Comparison of ENCODE assay signal across 32 cellular contexts in genomic region chr11:101881586-101881985, GRCh38. TPM values are rescaled to one million over a fixed set of nuclear protein-coding genes. Genes with fewer than 3 reads are reported as not detected.
"Had no signal": no experiment of that assay in that cellular context is flagged by ENCODE, and none has a peak within 500 bp of the region (broad histone marks: within the 10 kb centered on the region; RNA-seq: fewer than 3 reads in every experiment).

No MANE protein-coding gene starts in this region.

- H3K27ac ChIP-seq: ascending aorta, Peyer's patch, SJSA1, VCaP had no signal

- H3K4me3 ChIP-seq: ascending aorta, Peyer's patch, SJSA1 had no signal

- H3K4me1 ChIP-seq: ascending aorta, Peyer's patch, SJSA1 had no signal

- H3K36me3 ChIP-seq: ascending aorta, Peyer's patch, SJSA1 had no signal

- H3K9me3 ChIP-seq: ascending aorta, Peyer's patch, SJSA1 had no signal

- DNase-seq: activated B cell treated with CpG ODN at 0.5 μM for 24 hours; activated CD4-positive, alpha-beta memory T cell treated with anti-CD3 and anti-CD28 coated beads for 36 hours; activated CD4-positive, alpha-beta T cell treated with anti-CD3 and anti-CD28 coated beads for 4 hours; activated CD4-positive, alpha-beta T cell treated with anti-CD3 and anti-CD28 coated beads, Interleukin-2, amount 50 U/mL, for 1 hour; activated CD4-positive, CD25-positive, alpha-beta regulatory T cell treated with anti-CD3 and anti-CD28 coated beads, Interleukin-2, amount 50 U/mL, for 72 hours; activated CD8-positive, alpha-beta memory T cell treated with anti-CD3 and anti-CD28 coated beads, Interleukin-2, amount 50 U/mL, for 4 hours; activated effector memory CD4-positive, alpha-beta T cell treated with Interleukin-2 at 50 U/mL for 16 hours; activated naive CD4-positive, alpha-beta T cell treated with anti-CD3 and anti-CD28 coated beads, Interleukin-2, amount 10 ng/mL, durations not matched to agents 7 days and 5 days; activated T-cell treated with anti-CD3 and anti-CD28 coated beads for 4 hours; activated T-cell treated with anti-CD3 and anti-CD28 coated beads, Interleukin-2, amount 50 U/mL, for 4 hours; amygdala; Karpas-422; KBM-7; NCI-H1105; NCI-H1417 treated with DMSO at 0.1 percent for 48 hours; NCI-H187 treated with DMSO at 0.1 percent for 48 hours; NCI-H2081; NCI-H345; NCI-H524 treated with DMSO at 0.1 percent for 48 hours; NK-92 treated with Interleukin-12 subunit alpha and Interleukin-12 subunit beta, amount 100 ng/mL, for 24 hours; PC-3; Peyer's patch; RPMI8226; SHP77 treated with DMSO at 0.1 percent for 48 hours; T-helper 1 cell; T-helper 2 cell; T-helper 9 cell had no signal

- H3K27me3 ChIP-seq: ascending aorta, Peyer's patch, SJSA1 had no signal

RNA-seq across cellular contexts. Expression of gene ANGPTL5, which starts 34.7 kb away (rescaled TPM):
- total RNA-seq: activated B cell treated with CpG ODN at 0.5 μM for 24 hours; activated CD4-positive, alpha-beta memory T cell treated with anti-CD3 and anti-CD28 coated beads for 36 hours; activated T-cell treated with anti-CD3 and anti-CD28 coated beads, Interleukin-2, amount 50 U/mL, for 4 hours; ascending aorta; MCF 10A; NCI-H460; PC-3; Peyer's patch; SJSA1 had no signal
